ENCODE assay signal across 22 cellular contexts in genomic region chr13:46757640-46758039, GRCh38.
"Had no signal": no experiment of that assay in that cellular context is flagged by ENCODE, and none has a peak within 500 bp of the region (broad histone marks: within the 10 kb centered on the region; RNA-seq: fewer than 3 reads in every experiment).

No MANE protein-coding gene starts in this region.

- H3K9me3 ChIP-seq: left ventricle myocardium inferior, lower lobe of right lung, neutrophil, sigmoid colon had no signal

- H3K79me2 ChIP-seq: hepatocyte had no signal

- H3K27me3 ChIP-seq: hepatocyte, neutrophil, sigmoid colon had no signal

- FAIRE-seq: colon, endothelial cell of umbilical vein, kidney, urothelium cell line had no signal

- DNase-seq: effector CD4-positive, alpha-beta T cell; endodermal cell; erythroblast; foreskin melanocyte; head of caudate nucleus; kidney; left cardiac atrium; left ventricle myocardium inferior; lower lobe of right lung; posterior cingulate gyrus; sigmoid colon; stimulated activated CD4-positive, alpha-beta T cell treated with anti-CD3 and anti-CD28 coated beads, Interleukin-2, amount 100 ng/mL, for 24 hours; stimulated activated CD4-positive, alpha-beta T cell treated with anti-CD3 and anti-CD28 coated beads, Interleukin-4, amount 100 ng/mL, for 4 hours; stimulated activated naive B cell treated with anti-CD40 and anti-IgM and Interleukin-4, amounts not matched to agents 10 μg/mL and 1 μg/mL and 100 μg/mL, for 72 hours; stimulated activated naive CD8-positive, alpha-beta T cell treated with anti-CD3 and anti-CD28 coated beads, Interleukin-15, amount 100 ng/mL, for 72 hours; substantia nigra had no signal

- H3K27ac ChIP-seq: hepatocyte, left ventricle myocardium inferior, lower lobe of right lung, neutrophil, sigmoid colon, skin epidermis had no signal

- H3K4me1 ChIP-seq: left ventricle myocardium inferior, sigmoid colon had no signal

- H3K36me3 ChIP-seq: left ventricle myocardium inferior, lower lobe of right lung, neutrophil had no signal

- H2AFZ ChIP-seq: hepatocyte had no signal

- H3K4me2 ChIP-seq: hepatocyte had no signal

- ATAC-seq: stimulated activated naive CD8-positive, alpha-beta T cell treated with anti-CD3 and anti-CD28 coated beads, Interleukin-15, amount 100 ng/mL, for 72 hours had no signal

- H3K4me3 ChIP-seq: hepatocyte, left ventricle myocardium inferior, lower lobe of right lung, sigmoid colon, skin epidermis had no signal
